In genomic region chr4:32003548-32003947, GRCh38 we compare ENCODE assay signal across 1 cellular context.
TF ChIP-seq lines count a peak whose summit lies in the region.

No MANE protein-coding gene starts in this region.

TF ChIP-seq in GM23338, 12 proteins besides CTCF, POLR2A, EP300 and RAD21 (continued from another document):
- TF ChIP-seq REST (IDR thresholded peaks at IDR 0.05; ENCODE audit: unreplicated experiment) (no peak), ETS1 (IDR thresholded peaks at IDR 0.05) (no peak)
